ENCODE assay signal across 8 cellular contexts in the genomic region with DNA sequence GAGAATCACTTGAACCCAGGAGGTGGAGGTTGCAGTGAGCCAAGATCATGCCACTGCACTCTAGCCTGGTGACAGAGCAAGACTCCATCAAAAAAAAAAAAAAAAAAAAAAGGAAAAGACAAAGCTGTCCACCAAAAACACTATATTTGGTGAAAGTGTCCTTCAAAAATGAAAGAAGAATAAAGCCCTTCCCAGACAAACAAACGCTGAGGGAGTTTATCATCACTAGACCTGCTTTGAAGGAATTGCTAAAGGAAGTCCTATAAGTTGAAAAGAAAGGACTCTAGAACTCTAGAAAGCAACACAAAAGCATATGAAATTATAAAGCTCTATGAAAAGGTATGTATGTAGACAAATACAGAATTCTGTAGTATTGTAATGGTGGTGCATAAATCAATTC.
"Had no signal": no experiment of that assay in that cellular context is flagged by ENCODE, and none has a peak within 500 bp of the region (broad histone marks: within the 10 kb centered on the region; RNA-seq: fewer than 3 reads in every experiment).

No MANE protein-coding gene starts in this region.

- DNase-seq: GDM1, GF-D8 had no signal

- ATAC-seq: GM12878 had no signal

- FAIRE-seq: G401.6, GM12878, GM12891, GM12892, GM18507, GM19239 had no signal

- H3K4me3 ChIP-seq: GM12878 had no signal
